In genomic region chr1:111556318-111557037, GRCh38 we compare ENCODE assay signal across 1 cellular context.
TF ChIP-seq lines count a peak whose summit lies in the region.

No MANE protein-coding gene starts in this region.

TF ChIP-seq in K562, 482 proteins besides CTCF, POLR2A, EP300 and RAD21:
- TF ChIP-seq, protein P1, sequence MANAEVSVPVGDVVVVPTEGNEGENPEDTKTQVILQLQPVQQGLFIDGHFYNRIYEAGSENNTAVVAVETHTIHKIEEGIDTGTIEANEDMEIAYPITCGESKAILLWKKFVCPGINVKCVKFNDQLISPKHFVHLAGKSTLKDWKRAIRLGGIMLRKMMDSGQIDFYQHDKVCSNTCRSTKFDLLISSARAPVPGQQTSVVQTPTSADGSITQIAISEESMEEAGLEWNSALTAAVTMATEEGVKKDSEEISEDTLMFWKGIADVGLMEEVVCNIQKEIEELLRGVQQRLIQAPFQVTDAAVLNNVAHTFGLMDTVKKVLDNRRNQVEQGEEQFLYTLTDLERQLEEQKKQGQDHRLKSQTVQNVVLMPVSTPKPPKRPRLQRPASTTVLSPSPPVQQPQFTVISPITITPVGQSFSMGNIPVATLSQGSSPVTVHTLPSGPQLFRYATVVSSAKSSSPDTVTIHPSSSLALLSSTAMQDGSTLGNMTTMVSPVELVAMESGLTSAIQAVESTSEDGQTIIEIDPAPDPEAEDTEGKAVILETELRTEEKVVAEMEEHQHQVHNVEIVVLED (CRISPR knock-in tag; IDR thresholded peaks at IDR 0.05): no peak
- no peak for TF ChIP-seq PRPF4 (IDR thresholded peaks at IDR 0.05; ENCODE audit: insufficient read depth, low read depth, low read length, poor library complexity, severe bottlenecking)
- no peak for TF ChIP-seq ZNF586 (CRISPR knock-in tag; conservative IDR thresholded peaks at IDR 0.05)
- TF ChIP-seq CEBPG (CRISPR knock-in tag; IDR thresholded peaks at IDR 0.05): no peak
- TF ChIP-seq CEBPG (tag; conservative IDR thresholded peaks at IDR 0.05 in 1 of 2, IDR thresholded peaks at IDR 0.05 in 1 of 2): peak; percentile 22 to 77; a peak in 2 of 4 replicates
- TF ChIP-seq, protein P2, sequence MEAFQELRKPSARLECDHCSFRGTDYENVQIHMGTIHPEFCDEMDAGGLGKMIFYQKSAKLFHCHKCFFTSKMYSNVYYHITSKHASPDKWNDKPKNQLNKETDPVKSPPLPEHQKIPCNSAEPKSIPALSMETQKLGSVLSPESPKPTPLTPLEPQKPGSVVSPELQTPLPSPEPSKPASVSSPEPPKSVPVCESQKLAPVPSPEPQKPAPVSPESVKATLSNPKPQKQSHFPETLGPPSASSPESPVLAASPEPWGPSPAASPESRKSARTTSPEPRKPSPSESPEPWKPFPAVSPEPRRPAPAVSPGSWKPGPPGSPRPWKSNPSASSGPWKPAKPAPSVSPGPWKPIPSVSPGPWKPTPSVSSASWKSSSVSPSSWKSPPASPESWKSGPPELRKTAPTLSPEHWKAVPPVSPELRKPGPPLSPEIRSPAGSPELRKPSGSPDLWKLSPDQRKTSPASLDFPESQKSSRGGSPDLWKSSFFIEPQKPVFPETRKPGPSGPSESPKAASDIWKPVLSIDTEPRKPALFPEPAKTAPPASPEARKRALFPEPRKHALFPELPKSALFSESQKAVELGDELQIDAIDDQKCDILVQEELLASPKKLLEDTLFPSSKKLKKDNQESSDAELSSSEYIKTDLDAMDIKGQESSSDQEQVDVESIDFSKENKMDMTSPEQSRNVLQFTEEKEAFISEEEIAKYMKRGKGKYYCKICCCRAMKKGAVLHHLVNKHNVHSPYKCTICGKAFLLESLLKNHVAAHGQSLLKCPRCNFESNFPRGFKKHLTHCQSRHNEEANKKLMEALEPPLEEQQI (IDR thresholded peaks at IDR 0.05): no peak
- no peak for TF ChIP-seq ZNF277 (CRISPR knock-in tag; IDR thresholded peaks at IDR 0.05; ENCODE audit: borderline replicate concordance)
